19 cellular contexts compared by ENCODE assay signal in genomic region chr9:126474201-126474765, GRCh38.
DNase-seq lines count a peak whose midpoint lies in the region; FAIRE-seq and TF ChIP-seq lines count a peak whose summit lies in the region.
"Had no signal": no experiment of that assay in that cellular context is flagged by ENCODE, and none has a peak within 500 bp of the region (broad histone marks: within the 10 kb centered on the region; RNA-seq: fewer than 3 reads in every experiment).

No MANE protein-coding gene starts in this region.

- no peaks in the 10 kb centered on the region for H3K9me3 ChIP-seq in astrocyte (ENCODE audit: insufficient read depth, low read depth, low read length)
- H3K9me3 ChIP-seq in esophagus muscularis mucosa, result no peaks in the 10 kb centered on the region
- no peaks in the 10 kb centered on the region for H3K9me3 ChIP-seq in left ventricle myocardium inferior (replicated peaks)
- H3K9me3 ChIP-seq: tibial nerve had no signal

- H3K27ac ChIP-seq in astrocyte (ENCODE audit: low read depth, low read length) (peak overlapping the region; percentile 99), esophagus muscularis mucosa (replicated peaks in 1 of 4) (no peak overlapping the region), left ventricle myocardium inferior (replicated peaks) (no peak overlapping the region)
- H3K27ac ChIP-seq: coronary artery, tibial nerve had no signal

- H3K4me3 ChIP-seq in astrocyte (ENCODE audit: insufficient read depth, low read depth, low read length), result peak overlapping the region; percentile 41
- no peak overlapping the region for H3K4me3 ChIP-seq in esophagus muscularis mucosa
- no peak overlapping the region for H3K4me3 ChIP-seq in left ventricle myocardium inferior
- H3K4me3 ChIP-seq: coronary artery, skin epidermis, tibial nerve had no signal

- H3K27ac Mint-ChIP-seq in astrocyte (ENCODE audit: unreplicated experiment) (peak overlapping the region; percentile 78), Calu3 (ENCODE audit: unreplicated experiment) (no peak overlapping the region)

- H3K27me3 ChIP-seq in astrocyte (ENCODE audit: insufficient read depth, low read length) (no peaks in the 10 kb centered on the region), esophagus muscularis mucosa (no peaks in the 10 kb centered on the region), left ventricle myocardium inferior (ENCODE audit: low read depth) (no peaks in the 10 kb centered on the region)
- H3K27me3 ChIP-seq: tibial nerve had no signal

- no peaks in the 10 kb centered on the region for H3K79me2 ChIP-seq in astrocyte (ENCODE audit: insufficient read depth, low read length)

- peaks cover 26% of the 10 kb centered on the region for H3K4me1 Mint-ChIP-seq in astrocyte (ENCODE audit: low read depth, unreplicated experiment)
- H3K4me1 Mint-ChIP-seq in Calu3 (ENCODE audit: low read depth, unreplicated experiment), result no peaks in the 10 kb centered on the region

- DNase-seq in A172 (ENCODE audit: low spot score) (peak; percentile 68), HCEC 1CT (peak; percentile 62), astrocyte (ENCODE audit: low read depth) (peak; percentile 64), glomerular visceral epithelial cell (ENCODE audit: extremely low spot score) (peak; percentile 23), COR-L47 (lab: John Stamatoyannopoulos, UW) (no peak), esophagus muscularis mucosa (ENCODE audit: extremely low spot score) (no peak), left ventricle myocardium inferior (no peak), Calu3 (no peak)
- DNase-seq: activated CD8-positive, alpha-beta memory T cell treated with anti-CD3 and anti-CD28 coated beads for 24 hours; activated naive CD4-positive, alpha-beta T cell treated with Interleukin-2 at 50 U/mL for 16 hours; glutamatergic neuron; left cardiac atrium; naive thymus-derived CD4-positive, alpha-beta T cell; NCI-H1092 treated with DMSO at 0.1 percent for 48 hours; NCI-H446 had no signal

- TF ChIP-seq CTCF in astrocyte (IDR thresholded peaks at IDR 0.05; ENCODE audit: insufficient read depth, low read depth, low read length) (no peak), esophagus muscularis mucosa (IDR thresholded peaks at IDR 0.05) (no peak), left ventricle myocardium inferior (IDR thresholded peaks at IDR 0.05; ENCODE audit: borderline replicate concordance) (no peak), Calu3 (IDR thresholded peaks at IDR 0.05; ENCODE audit: unreplicated experiment) (no peak)

- CTCF ChIA-PET in Calu3 (lab: Charles Lee), result no interaction called here

- H3K36me3 Mint-ChIP-seq in astrocyte (ENCODE audit: low read depth, unreplicated experiment), result peaks cover 5% of the 10 kb centered on the region
- no peaks in the 10 kb centered on the region for H3K36me3 Mint-ChIP-seq in Calu3 (ENCODE audit: insufficient read depth, unreplicated experiment)

- no peaks in the 10 kb centered on the region for H3K36me3 ChIP-seq in astrocyte (ENCODE audit: insufficient read depth, low read length)
- peaks cover 0 to 12% (median 5%) of the 10 kb centered on the region in 4 donors for H3K36me3 ChIP-seq in esophagus muscularis mucosa
- H3K36me3 ChIP-seq in left ventricle myocardium inferior, result no peaks in the 10 kb centered on the region

- no peak for TF ChIP-seq EP300 in esophagus muscularis mucosa (IDR thresholded peaks at IDR 0.05)

- H3K9ac ChIP-seq in astrocyte (ENCODE audit: low read length), result peak overlapping the region; percentile 85

- intact Hi-C loops in esophagus muscularis mucosa (cut with DNase I) (no loop called here), left ventricle myocardium inferior (cut with micrococcal nuclease) (no loop called here), Calu3 (cut with micrococcal nuclease; ENCODE audit: unreplicated experiment) (no loop called here)

- H3K9me3 Mint-ChIP-seq in astrocyte (ENCODE audit: unreplicated experiment), result no peaks in the 10 kb centered on the region
- H3K9me3 Mint-ChIP-seq in Calu3 (ENCODE audit: low read depth, unreplicated experiment), result no peaks in the 10 kb centered on the region

- H3K4me2 ChIP-seq in astrocyte (ENCODE audit: low read length), result peak overlapping the region; percentile 82

- peak overlapping the region; percentile 40 for H2AFZ ChIP-seq in astrocyte (ENCODE audit: low read depth, low read length)

- H3K27me3 Mint-ChIP-seq in astrocyte (ENCODE audit: low read depth, unreplicated experiment) (peaks cover 1% of the 10 kb centered on the region), Calu3 (ENCODE audit: unreplicated experiment) (no peaks in the 10 kb centered on the region)

- no TSS peak for BruUV-seq in Calu3 (replicated peaks; lab: Mats Ljungman, UMichigan)

- 64% methylated on average over 6 of the region's 7 CpGs for WGBS in esophagus muscularis mucosa

- TF ChIP-seq POLR2A in esophagus muscularis mucosa (IDR thresholded peaks at IDR 0.05; ENCODE audit: low read depth), result no peak

- peak; percentile 62 for FAIRE-seq in astrocyte (lab: Jason Lieb, UNC)
- FAIRE-seq: A204.1 had no signal

- peak overlapping the region; percentile 60 for H3K4me3 Mint-ChIP-seq in astrocyte (ENCODE audit: unreplicated experiment)
- H3K4me3 Mint-ChIP-seq in Calu3 (ENCODE audit: low read depth, unreplicated experiment), result no peak overlapping the region

- H4K20me1 ChIP-seq in astrocyte (ENCODE audit: insufficient read depth, low read length), result no peaks in the 10 kb centered on the region

- H3K4me1 ChIP-seq in astrocyte (ENCODE audit: insufficient read depth, low read length) (peaks cover 38% of the 10 kb centered on the region), esophagus muscularis mucosa (peaks cover 0 to 14% (median 7%) of the 10 kb centered on the region in 4 donors), left ventricle myocardium inferior (no peaks in the 10 kb centered on the region)

Comparison
In these comparisons a context has a peak if more than half of its experiments do, and no peak if none do; other contexts are left out.
1. DNase-seq: peak in A172 (single experiment), HCEC 1CT (single experiment), astrocyte (single experiment) and glomerular visceral epithelial cell (single experiment); none in COR-L47 (single experiment), esophagus muscularis mucosa (single experiment), left ventricle myocardium inferior (single experiment) and Calu3 (single experiment).